1 cellular context compared by ENCODE assay signal in genomic region chr19:8487137-8487851, GRCh38.
TF ChIP-seq lines count a peak whose summit lies in the region.

No MANE protein-coding gene starts in this region.

TF ChIP-seq in H1, 55 proteins besides CTCF, POLR2A, EP300 and RAD21:
- TF ChIP-seq POLR2AphosphoS5 (IDR thresholded peaks at IDR 0.05; ENCODE audit: low read depth, low read length) (peak; percentile 29; the same call in 1 of the 2 replicates), SUZ12 (IDR thresholded peaks at IDR 0.05; ENCODE audit: low read length) (no peak)
